In genomic region chr11:131914299-131914902, GRCh38 we compare ENCODE assay signal across 12 cellular contexts.
DNase-seq lines count a peak whose midpoint lies in the region; ATAC-seq and TF ChIP-seq lines count a peak whose summit lies in the region.
"Had no signal": no experiment of that assay in that cellular context is flagged by ENCODE, and none has a peak within 500 bp of the region (broad histone marks: within the 10 kb centered on the region; RNA-seq: fewer than 3 reads in every experiment).

No MANE protein-coding gene starts in this region.

- H4K20me1 ChIP-seq in neural progenitor cell (ENCODE audit: low read depth): no peaks in the 10 kb centered on the region

- H3K36me3 ChIP-seq in GM06990 (ENCODE audit: control insufficient read depth, insufficient read depth, low read length) (no peaks in the 10 kb centered on the region), neural progenitor cell (no peaks in the 10 kb centered on the region)
- H3K36me3 ChIP-seq: gastrocnemius medialis, MG63 had no signal

- H3K4me3 ChIP-seq in GM06990 (replicated peaks; ENCODE audit: low read depth, low read length) (no peak overlapping the region), dorsolateral prefrontal cortex (no peak overlapping the region), neural progenitor cell (no peak overlapping the region)
- H3K4me3 ChIP-seq in Jurkat, Clone E6-1 (ENCODE audit: low read length): no peak overlapping the region
- H3K4me3 ChIP-seq: gastrocnemius medialis, MG63 had no signal

- H3K27me3 Mint-ChIP-seq in neural progenitor cell (ENCODE audit: insufficient read depth, low read depth) (peaks cover 2% of the 10 kb centered on the region), immature natural killer cell (ENCODE audit: low read depth in 3 of 3) (peaks cover 7 to 9% (median 8%) of the 10 kb centered on the region in 3 donors)

- DNase-seq in GM06990 (ENCODE audit: extremely low read depth, insufficient read length) (no peak), dorsolateral prefrontal cortex (no peak), neural progenitor cell (ENCODE audit: low spot score) (no peak), Kasumi-1 (lab: John Stamatoyannopoulos, UW) (no peak), immature natural killer cell (no peak), DMS 273 (lab: John Stamatoyannopoulos, UW; ENCODE audit: unreplicated experiment) (no peak)
- peak; percentile 9 for DNase-seq in Jurkat, Clone E6-1 (ENCODE audit: low read depth, low spot score)
- DNase-seq: activated CD4-positive, alpha-beta T cell treated with anti-CD3 and anti-CD28 coated beads for 1 hour; gastrocnemius medialis; MG63; Right ventricle myocardium superior had no signal

- no peak overlapping the region for H3K27ac Mint-ChIP-seq in neural progenitor cell
- no peak overlapping the region for H3K27ac Mint-ChIP-seq in immature natural killer cell

- no peaks in the 10 kb centered on the region for H3K79me2 ChIP-seq in neural progenitor cell (ENCODE audit: low read depth)

- intact Hi-C loops in dorsolateral prefrontal cortex (cut with DNase I): loop anchor here (5.0 kb wide), 3 partner anchors 167 to 222 kb away; no protein-coding TSS in a partner anchor

- no peaks in the 10 kb centered on the region for H3K9me3 ChIP-seq in neural progenitor cell (ENCODE audit: low read depth)
- H3K9me3 ChIP-seq: gastrocnemius medialis, MG63 had no signal

- TF ChIP-seq CTCF in GM06990 (IDR thresholded peaks at IDR 0.05; ENCODE audit: insufficient read depth, low read length, poor library complexity, severe bottlenecking) (peak; percentile 19), dorsolateral prefrontal cortex (IDR thresholded peaks at IDR 0.05 in 54 of 56, conservative IDR thresholded peaks at IDR 0.05 in 2 of 56; ENCODE audit: low read depth in 1 of 56, partially characterized antibody in 56 of 56) (peak in 54 of 56 donors; percentile 28 to 69 (median 52)), neural progenitor cell (IDR thresholded peaks at IDR 0.05) (peak; percentile 25)

- no peak overlapping the region for H3K4me3 Mint-ChIP-seq in neural progenitor cell
- H3K4me3 Mint-ChIP-seq in immature natural killer cell: no peak overlapping the region

- H3K4me1 ChIP-seq in neural progenitor cell: peaks cover 14% of the 10 kb centered on the region
- H3K4me1 ChIP-seq: gastrocnemius medialis had no signal

- H3K9me3 Mint-ChIP-seq in neural progenitor cell (no peaks in the 10 kb centered on the region), immature natural killer cell (peaks cover 0 to 14% (median under 1%) of the 10 kb centered on the region in 6 donors)

- H3K4me2 ChIP-seq in neural progenitor cell: no peak overlapping the region

- ATAC-seq in GM18511 (IDR thresholded peaks at IDR 0.05; ENCODE audit: unreplicated experiment): no peak
- ATAC-seq: gastrocnemius medialis had no signal

- H3K9ac ChIP-seq in neural progenitor cell: no peak overlapping the region

- peaks cover 14% of the 10 kb centered on the region for H3F3A ChIP-seq in neural progenitor cell (ENCODE audit: low read depth)

- no peak overlapping the region for H2AFZ ChIP-seq in neural progenitor cell (replicated peaks)

- H3K27me3 ChIP-seq in GM06990 (replicated peaks; ENCODE audit: control insufficient read depth, insufficient read depth, low read length) (peaks cover 2% of the 10 kb centered on the region; the same call in 1 of the 2 replicates), dorsolateral prefrontal cortex (peaks cover 0 to 14% (median 0%) of the 10 kb centered on the region in 45 donors), neural progenitor cell (peaks cover 12% of the 10 kb centered on the region)
- H3K27me3 ChIP-seq: MG63 had no signal

- H3K27ac ChIP-seq in dorsolateral prefrontal cortex (peak overlapping the region in 26 of 59 donors; percentile 9 to 86 (median 35)), neural progenitor cell (no peak overlapping the region)
- H3K27ac ChIP-seq: gastrocnemius medialis had no signal

- H3K36me3 Mint-ChIP-seq in neural progenitor cell (no peaks in the 10 kb centered on the region), immature natural killer cell (peaks cover 0 to 3% (median 0%) of the 10 kb centered on the region in 3 donors)

- H3K4me1 Mint-ChIP-seq in neural progenitor cell: peaks cover 24% of the 10 kb centered on the region
- H3K4me1 Mint-ChIP-seq in immature natural killer cell: no peaks in the 10 kb centered on the region
